In the genomic region with DNA sequence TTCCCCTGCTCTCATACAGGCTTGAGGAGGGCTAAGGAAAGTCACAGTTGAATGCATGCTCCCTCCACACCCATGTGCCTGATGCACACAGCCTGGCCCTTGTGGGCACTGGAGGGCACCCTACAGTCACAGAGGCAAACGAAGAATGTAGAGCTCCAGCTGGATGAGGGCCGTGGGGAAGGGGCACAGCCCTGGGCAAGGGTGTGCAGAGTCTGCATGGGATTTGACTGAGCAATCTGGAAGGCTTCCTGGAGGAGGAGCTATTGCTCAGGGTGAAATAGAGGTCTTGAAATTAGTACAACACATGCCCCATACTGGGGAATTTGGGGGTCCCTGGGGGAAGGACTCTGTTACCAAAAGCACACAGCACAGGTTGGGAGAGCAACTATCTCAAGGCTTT, we compare ENCODE assay signal across 14 cellular contexts.
"Had no signal": no experiment of that assay in that cellular context is flagged by ENCODE, and none has a peak within 500 bp of the region (broad histone marks: within the 10 kb centered on the region; RNA-seq: fewer than 3 reads in every experiment).

No MANE protein-coding gene starts in this region.

- H3K4me2 ChIP-seq: smooth muscle cell had no signal

- H3K36me3 ChIP-seq: suprapubic skin, upper lobe of left lung had no signal

- H3K9me3 ChIP-seq: suprapubic skin, upper lobe of left lung had no signal

- H3K27me3 ChIP-seq: suprapubic skin, upper lobe of left lung had no signal

- FAIRE-seq: endometrium had no signal

- H3K4me3 ChIP-seq: dorsolateral prefrontal cortex, smooth muscle cell, suprapubic skin, upper lobe of left lung had no signal

- H3K27ac ChIP-seq: dorsolateral prefrontal cortex, suprapubic skin, upper lobe of left lung, VCaP had no signal

- DNase-seq: activated CD4-positive, alpha-beta T cell treated with anti-CD3 and anti-CD28 coated beads, Interleukin-2, amount 50 U/mL, for 4 hours; activated gamma-delta T cell treated with Interleukin-2 at 50 U/mL for 16 hours; activated naive CD8-positive, alpha-beta T cell treated with anti-CD3 and anti-CD28 coated beads for 36 hours; activated T-cell treated with anti-CD3 and anti-CD28 coated beads, Interleukin-2, amount 50 U/mL, for 72 hours; cerebellar nuclear complex; stimulated activated CD4-positive, alpha-beta T cell treated with anti-CD3 and anti-CD28 coated beads, Interleukin-4, amount 100 ng/mL, for 4 hours; T1000 had no signal

- ATAC-seq: activated T-cell treated with anti-CD3 and anti-CD28 coated beads, Interleukin-2, amount 50 U/mL, for 72 hours; natural killer cell treated with Interleukin-12 subunit alpha and Interleukin-12 subunit beta and Interleukin-15 and Interleukin-18, amount 100 ng/mL, for 72 hours had no signal
